34 cellular contexts compared by ENCODE assay signal in genomic region chr2:127427376-127428056, GRCh38. TPM values are rescaled to one million over a fixed set of nuclear protein-coding genes. Genes with fewer than 3 reads are reported as not detected.
"Had no signal": no experiment of that assay in that cellular context is flagged by ENCODE, and none has a peak within 500 bp of the region (broad histone marks: within the 10 kb centered on the region; RNA-seq: fewer than 3 reads in every experiment).

No MANE protein-coding gene starts in this region.

- H3K27ac Mint-ChIP-seq: activated CD4-positive, alpha-beta memory T cell treated with anti-CD3 and anti-CD28 coated beads, Interleukin-2, amount 10 ng/mL, durations not matched to agents 7 days and 5 days; activated CD4-positive, alpha-beta T cell treated with anti-CD3 and anti-CD28 coated beads, Interleukin-2, amount 10 ng/mL, durations not matched to agents 7 days and 5 days; activated naive CD4-positive, alpha-beta T cell treated with anti-CD3 and anti-CD28 coated beads for 36 hours; activated naive CD4-positive, alpha-beta T cell treated with anti-CD3 and anti-CD28 coated beads, Interleukin-2, amount 50 U/mL, for 24 hours; activated naive CD8-positive, alpha-beta T cell treated with anti-CD3 and anti-CD28 coated beads for 36 hours; activated naive CD8-positive, alpha-beta T cell treated with anti-CD3 and anti-CD28 coated beads, Interleukin-2, amount 50 U/mL, for 24 hours; activated T-helper 1 cell treated with anti-CD3 and anti-CD28 coated beads, Interleukin-12 subunit alpha, Interleukin-12 subunit beta, Interleukin-2, Interleukin-4 antibody, amounts not matched to agents 30 ng/mL and 10 ng/mL and 1 ng/mL, durations not matched to agents 14 hours and 24 hours and 36 hours; activated T-helper 2 cell treated with anti-CD3 and anti-CD28 coated beads, Interferon-gamma antibody, Interleukin-2, Interleukin-4, amounts not matched to agents 10 μg/mL and 5 μg/mL and 100 μg/mL, durations not matched to agents 14 hours and 24 hours and 36 hours; effector memory CD8-positive, alpha-beta T cell; T-helper 17 cell; T-helper 2 cell treated with Interferon-gamma antibody and Interleukin-4, amounts not matched to agents 5 μg/mL and 100 μg/mL, for 36 hours had no signal

- H3K4me3 Mint-ChIP-seq: activated CD4-positive, alpha-beta memory T cell treated with anti-CD3 and anti-CD28 coated beads, Interleukin-2, amount 10 ng/mL, durations not matched to agents 7 days and 5 days; activated CD4-positive, alpha-beta T cell treated with anti-CD3 and anti-CD28 coated beads, Interleukin-2, amount 10 ng/mL, durations not matched to agents 7 days and 5 days; activated naive CD4-positive, alpha-beta T cell treated with anti-CD3 and anti-CD28 coated beads for 36 hours; activated naive CD4-positive, alpha-beta T cell treated with anti-CD3 and anti-CD28 coated beads, Interleukin-2, amount 50 U/mL, for 24 hours; activated naive CD8-positive, alpha-beta T cell treated with anti-CD3 and anti-CD28 coated beads for 36 hours; activated naive CD8-positive, alpha-beta T cell treated with anti-CD3 and anti-CD28 coated beads, Interleukin-2, amount 50 U/mL, for 24 hours; activated T-helper 1 cell treated with anti-CD3 and anti-CD28 coated beads, Interleukin-12 subunit alpha, Interleukin-12 subunit beta, Interleukin-2, Interleukin-4 antibody, amounts not matched to agents 30 ng/mL and 10 ng/mL and 1 ng/mL, durations not matched to agents 14 hours and 24 hours and 36 hours; effector memory CD8-positive, alpha-beta T cell; T-helper 17 cell; T-helper 2 cell treated with Interferon-gamma antibody and Interleukin-4, amounts not matched to agents 5 μg/mL and 100 μg/mL, for 36 hours had no signal

- H3K4me3 ChIP-seq: adrenal gland, body of pancreas, esophagus squamous epithelium, gastroesophageal sphincter had no signal

- H3K36me3 ChIP-seq: adrenal gland, esophagus squamous epithelium had no signal

- H3K36me3 Mint-ChIP-seq: activated naive CD8-positive, alpha-beta T cell treated with anti-CD3 and anti-CD28 coated beads for 36 hours had no signal

- DNase-seq: activated CD4-positive, alpha-beta T cell treated with anti-CD3 and anti-CD28 coated beads for 1 hour; activated CD4-positive, alpha-beta T cell treated with anti-CD3 and anti-CD28 coated beads for 4 hours; activated CD4-positive, alpha-beta T cell treated with anti-CD3 and anti-CD28 coated beads, Interleukin-2, amount 10 ng/mL, durations not matched to agents 7 days and 5 days; activated CD4-positive, alpha-beta T cell treated with anti-CD3 and anti-CD28 coated beads, Interleukin-2, amount 50 U/mL, for 4 hours; activated CD8-positive, alpha-beta memory T cell treated with anti-CD3 and anti-CD28 coated beads, Interleukin-2, amount 50 U/mL, for 4 hours; activated effector memory CD4-positive, alpha-beta T cell treated with anti-CD3 and anti-CD28 coated beads, Interleukin-2, amount 50 U/mL, for 16 hours; activated naive CD4-positive, alpha-beta T cell treated with anti-CD3 and anti-CD28 coated beads for 36 hours; activated naive CD8-positive, alpha-beta T cell treated with anti-CD3 and anti-CD28 coated beads for 36 hours; activated naive CD8-positive, alpha-beta T cell treated with anti-CD3 and anti-CD28 coated beads, Interleukin-2, amount 50 U/mL, for 24 hours; activated T-cell treated with anti-CD3 and anti-CD28 coated beads, Interleukin-2, amount 50 U/mL, for 1 hour; activated T-cell treated with anti-CD3 and anti-CD28 coated beads, Interleukin-2, amount 50 U/mL, for 48 hours; amygdala; aorta; body of pancreas; caudate nucleus; cortex of kidney; dermis blood vessel endothelial cell; effector CD4-positive, alpha-beta T cell; effector memory CD8-positive, alpha-beta T cell; esophagus squamous epithelium; foreskin melanocyte; T-helper 1 cell; T-helper 17 cell; T1000 had no signal

- H3K27ac ChIP-seq: adrenal gland, body of pancreas, esophagus squamous epithelium, gastroesophageal sphincter had no signal

- H3K9me3 Mint-ChIP-seq: activated CD4-positive, alpha-beta memory T cell treated with anti-CD3 and anti-CD28 coated beads, Interleukin-2, amount 10 ng/mL, durations not matched to agents 7 days and 5 days; activated CD4-positive, alpha-beta T cell treated with anti-CD3 and anti-CD28 coated beads, Interleukin-2, amount 10 ng/mL, durations not matched to agents 7 days and 5 days; activated naive CD4-positive, alpha-beta T cell treated with anti-CD3 and anti-CD28 coated beads for 36 hours; activated naive CD4-positive, alpha-beta T cell treated with anti-CD3 and anti-CD28 coated beads, Interleukin-2, amount 50 U/mL, for 24 hours; activated naive CD8-positive, alpha-beta T cell treated with anti-CD3 and anti-CD28 coated beads for 36 hours; activated naive CD8-positive, alpha-beta T cell treated with anti-CD3 and anti-CD28 coated beads, Interleukin-2, amount 50 U/mL, for 24 hours; activated T-helper 1 cell treated with anti-CD3 and anti-CD28 coated beads, Interleukin-12 subunit alpha, Interleukin-12 subunit beta, Interleukin-2, Interleukin-4 antibody, amounts not matched to agents 30 ng/mL and 10 ng/mL and 1 ng/mL, durations not matched to agents 14 hours and 24 hours and 36 hours; activated T-helper 2 cell treated with anti-CD3 and anti-CD28 coated beads, Interferon-gamma antibody, Interleukin-2, Interleukin-4, amounts not matched to agents 10 μg/mL and 5 μg/mL and 100 μg/mL, durations not matched to agents 14 hours and 24 hours and 36 hours; effector memory CD8-positive, alpha-beta T cell; T-helper 2 cell treated with Interferon-gamma antibody and Interleukin-4, amounts not matched to agents 5 μg/mL and 100 μg/mL, for 36 hours had no signal

- ATAC-seq: activated naive CD8-positive, alpha-beta T cell treated with anti-CD3 and anti-CD28 coated beads, Interleukin-2, amount 50 U/mL, for 24 hours; body of pancreas; effector memory CD8-positive, alpha-beta T cell; gastroesophageal sphincter; T-helper 17 cell had no signal

- H3K9me3 ChIP-seq: adrenal gland, body of pancreas, esophagus squamous epithelium, gastroesophageal sphincter had no signal

RNA-seq across cellular contexts. Expression of gene PROC, which starts 9.3 kb away (rescaled TPM):
- total RNA-seq: activated CD4-positive, alpha-beta memory T cell treated with anti-CD3 and anti-CD28 coated beads, Interleukin-2, amount 10 ng/mL, durations not matched to agents 7 days and 5 days; activated CD4-positive, alpha-beta T cell treated with anti-CD3 and anti-CD28 coated beads, Interleukin-2, amount 10 ng/mL, durations not matched to agents 7 days and 5 days; activated naive CD4-positive, alpha-beta T cell treated with anti-CD3 and anti-CD28 coated beads for 36 hours; activated naive CD8-positive, alpha-beta T cell treated with anti-CD3 and anti-CD28 coated beads for 36 hours; activated T-helper 2 cell treated with anti-CD3 and anti-CD28 coated beads, Interferon-gamma antibody, Interleukin-2, Interleukin-4, amounts not matched to agents 10 μg/mL and 5 μg/mL and 100 μg/mL, durations not matched to agents 14 hours and 24 hours and 36 hours; adrenal gland; fibroblast of lung; fibroblast of villous mesenchyme; gastroesophageal sphincter; glomerular endothelial cell; T-helper 17 cell had no signal
